In genomic region chr19:47309038-47309437, GRCh38 we compare ENCODE assay signal across 23 cellular contexts.
DNase-seq lines count a peak whose midpoint lies in the region; ATAC-seq and TF ChIP-seq lines count a peak whose summit lies in the region.
"Had no signal": no experiment of that assay in that cellular context is flagged by ENCODE, and none has a peak within 500 bp of the region (broad histone marks: within the 10 kb centered on the region; RNA-seq: fewer than 3 reads in every experiment).

No MANE protein-coding gene starts in this region.

- H3K4me1 ChIP-seq in ACC112 (ENCODE audit: control insufficient read depth, insufficient read depth, low read length, unreplicated experiment) (peaks cover 15% of the 10 kb centered on the region), neutrophil (ENCODE audit: control insufficient read depth in 1 of 2, insufficient read depth in 1 of 2, low read depth in 1 of 2, low read length in 1 of 2) (peaks cover 66 to 74% of the 10 kb centered on the region in 2 experiments)
- H3K4me1 ChIP-seq: colonic mucosa had no signal

- DNase-seq in GM03348 (ENCODE audit: low spot score), result peak; percentile 62
- DNase-seq in cardiac fibroblast (ENCODE audit: low read depth in 2 of 2), result peak; percentile 56 to 69
- no peak for DNase-seq in activated T-cell treated with anti-CD3 and anti-CD28 coated beads, Interleukin-2, amount 50 U/mL, for 48 hours
- no peak for DNase-seq in activated CD4-positive, alpha-beta T cell treated with anti-CD3 and anti-CD28 coated beads, Interleukin-2, amount 50 U/mL, for 4 hours
- DNase-seq in NCI-H748 (lab: John Stamatoyannopoulos, UW; ENCODE audit: unreplicated experiment), result no peak
- DNase-seq: activated B cell treated with CpG ODN at 0.5 μM for 24 hours; activated CD8-positive, alpha-beta T cell treated with anti-CD3 and anti-CD28 coated beads, Interleukin-2, amount 10 ng/mL, durations not matched to agents 7 days and 5 days; activated T-cell treated with anti-CD3 and anti-CD28 coated beads, Interleukin-2, amount 50 U/mL, for 24 hours; colonic mucosa; GOT3; midbrain; NCI-H1417 treated with DMSO at 0.1 percent for 48 hours; NCI-H2171 treated with DMSO at 0.1 percent for 48 hours; NCI-H774; nephron progenitor cell; SJCRH30; stimulated activated CD4-positive, alpha-beta T cell treated with anti-CD3 and anti-CD28 coated beads, Interleukin-2, amount 100 ng/mL, for 48 hours had no signal

- H3K27me3 ChIP-seq in ACC112 (ENCODE audit: insufficient read depth, low read length) (no peaks in the 10 kb centered on the region), neutrophil (no peaks in the 10 kb centered on the region)
- H3K27me3 ChIP-seq: body of pancreas, colonic mucosa, SJCRH30 had no signal

- H3K79me2 ChIP-seq in ACC112 (ENCODE audit: control insufficient read depth, insufficient read depth, low read length, unreplicated experiment), result no peaks in the 10 kb centered on the region

- TF ChIP-seq CTCF in cardiac fibroblast (IDR thresholded peaks at IDR 0.05; ENCODE audit: low read depth, low read length) (no peak), neutrophil (IDR thresholded peaks at IDR 0.05) (no peak)

- ATAC-seq in HG03460 (IDR thresholded peaks at IDR 0.05; ENCODE audit: unreplicated experiment), result no peak
- ATAC-seq: activated CD8-positive, alpha-beta T cell treated with anti-CD3 and anti-CD28 coated beads, Interleukin-2, amount 10 ng/mL, durations not matched to agents 7 days and 5 days; body of pancreas had no signal

- no peak overlapping the region for H2AFZ ChIP-seq in ACC112 (ENCODE audit: low read length, unreplicated experiment)

- no peaks in the 10 kb centered on the region for H3K9me3 ChIP-seq in neutrophil
- H3K9me3 ChIP-seq: body of pancreas, colonic mucosa, gastroesophageal sphincter, SJCRH30 had no signal

- H3K36me3 ChIP-seq in ACC112 (ENCODE audit: insufficient read depth, low read length), result no peaks in the 10 kb centered on the region
- peaks cover 31% of the 10 kb centered on the region for H3K36me3 ChIP-seq in neutrophil
- H3K36me3 ChIP-seq: colonic mucosa, gastroesophageal sphincter, SJCRH30 had no signal

- H3K4me3 ChIP-seq in ACC112 (ENCODE audit: low read depth, low read length) (no peak overlapping the region), cardiac fibroblast (replicated peaks in 1 of 2; ENCODE audit: low read depth in 2 of 2, low read length in 2 of 2) (no peak overlapping the region), neutrophil (ENCODE audit: low read depth in 1 of 2, low read length in 1 of 2) (peak overlapping the region; percentile 84 to 96)
- H3K4me3 ChIP-seq: body of pancreas, colonic mucosa, SJCRH30 had no signal

- H3K27ac ChIP-seq in ACC112 (ENCODE audit: low read depth, low read length), result peak overlapping the region; percentile 42; the same call in 1 of the 2 replicates
- H3K27ac ChIP-seq in neutrophil, result peak overlapping the region; percentile 100
- H3K27ac ChIP-seq: colonic mucosa, KMS-11, SJCRH30 had no signal

Comparison
In these comparisons a context has a peak if more than half of its experiments do, and no peak if none do; other contexts are left out.
1. H3K4me3 ChIP-seq: peak in neutrophil (2 of 2); none in ACC112 (single experiment) and cardiac fibroblast (0 of 2).
2. DNase-seq: peak in GM03348 (single experiment) and cardiac fibroblast (2 of 2); none in activated T-cell treated with anti-CD3 and anti-CD28 coated beads, Interleukin-2, amount 50 U/mL, for 48 hours (0 of 2), activated CD4-positive, alpha-beta T cell treated with anti-CD3 and anti-CD28 coated beads, Interleukin-2, amount 50 U/mL, for 4 hours (0 of 2) and NCI-H748 (single experiment).